ENCODE assay signal across 1 cellular context in genomic region chr2:47271054-47272000, GRCh38.
TF ChIP-seq lines count a peak whose summit lies in the region.

No MANE protein-coding gene starts in this region.

TF ChIP-seq in GM23338, 12 proteins besides CTCF, POLR2A, EP300 and RAD21 (continued from another document):
- no peak for TF ChIP-seq ZNF462 (CRISPR knock-in tag; IDR thresholded peaks at IDR 0.05)
- no peak for TF ChIP-seq ZNF331 (CRISPR knock-in tag; IDR thresholded peaks at IDR 0.05; ENCODE audit: low read depth)
- no peak for TF ChIP-seq NANOG (IDR thresholded peaks at IDR 0.05; ENCODE audit: borderline replicate concordance)
- no peak for TF ChIP-seq ZNF114 (CRISPR knock-in tag; IDR thresholded peaks at IDR 0.05)
- no peak for TF ChIP-seq CREB1 (CRISPR knock-in tag; IDR thresholded peaks at IDR 0.05; ENCODE audit: low read depth)
- no peak for TF ChIP-seq EZH2phosphoT487 (IDR thresholded peaks at IDR 0.05; ENCODE audit: unreplicated experiment)
- TF ChIP-seq POLR2AphosphoS5 (IDR thresholded peaks at IDR 0.05; ENCODE audit: low read depth): no peak
